In the genomic region with DNA sequence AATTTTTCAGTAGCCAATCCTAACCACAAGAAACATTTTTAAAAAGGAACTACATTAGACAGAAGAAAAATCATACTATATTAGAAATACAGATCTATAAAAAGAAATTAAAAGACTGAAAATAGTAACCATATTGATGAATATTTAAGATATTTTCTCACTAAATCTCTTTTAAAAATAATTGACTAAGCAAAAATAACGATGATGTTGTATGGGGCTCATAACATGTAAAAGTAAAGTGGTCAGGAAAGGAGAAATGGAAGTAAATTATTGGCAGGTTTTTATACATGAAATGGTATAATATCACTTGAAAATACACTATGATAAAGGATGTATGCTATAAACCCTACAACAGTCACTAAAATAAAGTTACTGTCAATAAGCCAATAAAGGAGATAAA, we compare ENCODE assay signal across 18 cellular contexts. TPM values are rescaled to one million over a fixed set of nuclear protein-coding genes. Genes with fewer than 3 reads are reported as not detected.
DNase-seq lines count a peak whose midpoint lies in the region; ATAC-seq, FAIRE-seq and TF ChIP-seq lines count a peak whose summit lies in the region.
"Had no signal": no experiment of that assay in that cellular context is flagged by ENCODE, and none has a peak within 500 bp of the region (broad histone marks: within the 10 kb centered on the region; RNA-seq: fewer than 3 reads in every experiment).

No MANE protein-coding gene starts in this region.

- intact Hi-C loops in K562 (cut with micrococcal nuclease) = loop anchor here (10.0 kb wide), 1 partner anchor 262 kb away; a partner anchor contains a TSS
- intact Hi-C loops in aorta (cut with DNase I) = loop anchor here (10.0 kb wide), 2 partner anchors 262 to 282 kb away; a partner anchor contains a TSS

- H2AFZ ChIP-seq in K562 (ENCODE audit: low read depth, low read length) = peak overlapping the region; percentile 75

- no peak for TF ChIP-seq POLR2A in K562 (conservative IDR thresholded peaks at IDR 0.05)

- no peaks in the 10 kb centered on the region for H3K27me3 Mint-ChIP-seq in stimulated activated naive B cell treated with anti-CD40 and anti-IgM and Interleukin-4, amounts not matched to agents 10 μg/mL and 1 μg/mL and 100 μg/mL, for 72 hours

- WGBS in K562 (ENCODE audit: insufficient coverage, low coverage, missing lambda C conversion rate) = 33% methylated on average over 1 of the region's 1 CpG
- WGBS in aorta, 2 donors = 96 to 100% methylated on average over 1 of the region's 1 CpG

- H3K9me3 ChIP-seq in K562 (replicated peaks; ENCODE audit: control insufficient read depth, insufficient read depth, low read depth, low read length) = no peaks in the 10 kb centered on the region
- H3K9me3 ChIP-seq in aorta (ENCODE audit: control insufficient read depth, low read length) = no peaks in the 10 kb centered on the region

- TF ChIP-seq RAD21 in K562 (CRISPR knock-in tag; conservative IDR thresholded peaks at IDR 0.05 in 1 of 2, IDR thresholded peaks at IDR 0.05 in 1 of 2) = no peak

- no peak for FAIRE-seq in K562 (lab: Jason Lieb, UNC)
- FAIRE-seq: D721Med, GM19239 had no signal

- H3K4me1 Mint-ChIP-seq in stimulated activated naive B cell treated with anti-CD40 and anti-IgM and Interleukin-4, amounts not matched to agents 10 μg/mL and 1 μg/mL and 100 μg/mL, for 72 hours = peaks cover 7 to 33% of the 10 kb centered on the region in 2 donors

- no peak for TF ChIP-seq EP300 in K562 (IDR thresholded peaks at IDR 0.05; ENCODE audit: low read length)

- CTCF ChIA-PET in K562 (lab: Yijun Ruan, JAX; ENCODE audit: low intra/inter-chr PET ratio) = no interaction called here

- H3K79me2 ChIP-seq in K562 (ENCODE audit: control insufficient read depth, insufficient read depth, low read length) = peaks cover 16% of the 10 kb centered on the region

- peak overlapping the region in 1 of 2 experiments; percentile 49; a peak in 2 of 4 replicates for H3K9ac ChIP-seq in K562 (ENCODE audit: insufficient read depth in 1 of 2, low read depth in 2 of 2, low read length in 2 of 2)

- 0 out of 2 replicates have a peak overlapping the region, but pooled peaks have one; percentile 23 for H3K4me2 ChIP-seq in K562 (ENCODE audit: insufficient read depth, low read length)

- no peak overlapping the region for H3K4me3 Mint-ChIP-seq in stimulated activated naive B cell treated with anti-CD40 and anti-IgM and Interleukin-4, amounts not matched to agents 10 μg/mL and 1 μg/mL and 100 μg/mL, for 72 hours
- H3K4me3 Mint-ChIP-seq: CD14-positive monocyte; CD8-positive, alpha-beta T cell had no signal

- H3K27ac ChIP-seq in HL-60 (replicated peaks) = peak overlapping the region; percentile 9; the same call in 1 of the 2 replicates
- peak overlapping the region; percentile 50; the same call in 2 of the 3 replicates for H3K27ac ChIP-seq in K562 (ENCODE audit: extremely low read depth, low read depth, low read length)
- H3K27ac ChIP-seq in aorta (ENCODE audit: low read depth in 1 of 2, low read length in 2 of 2) = no peak overlapping the region

- H3K9me3 Mint-ChIP-seq in stimulated activated naive B cell treated with anti-CD40 and anti-IgM and Interleukin-4, amounts not matched to agents 10 μg/mL and 1 μg/mL and 100 μg/mL, for 72 hours = no peaks in the 10 kb centered on the region
- H3K9me3 Mint-ChIP-seq: CD14-positive monocyte; CD8-positive, alpha-beta T cell; HFFc6 had no signal

- POLR2A ChIA-PET in K562 (lab: Yijun Ruan, JAX) = no interaction called here

- H3K36me3 Mint-ChIP-seq in stimulated activated naive B cell treated with anti-CD40 and anti-IgM and Interleukin-4, amounts not matched to agents 10 μg/mL and 1 μg/mL and 100 μg/mL, for 72 hours = no peaks in the 10 kb centered on the region
- H3K36me3 Mint-ChIP-seq: CD8-positive, alpha-beta T cell had no signal

- TF ChIP-seq CTCF in HL-60 (IDR thresholded peaks at IDR 0.05; ENCODE audit: insufficient read depth, low read length) = no peak
- no peak for TF ChIP-seq CTCF in K562 (IDR thresholded peaks at IDR 0.05 in 2 of 3, conservative IDR thresholded peaks at IDR 0.05 in 1 of 3; ENCODE audit: insufficient read depth in 2 of 3, low read depth in 1 of 3, low read length in 3 of 3)

- no peaks in the 10 kb centered on the region; a peak in 1 of 5 replicates for H3K4me1 ChIP-seq in K562 (replicated peaks in 1 of 2; ENCODE audit: control insufficient read depth in 2 of 2, insufficient read depth in 2 of 2, low read length in 2 of 2)
- H3K4me1 ChIP-seq in aorta (ENCODE audit: control insufficient read depth in 1 of 2, insufficient read depth in 2 of 2, low read length in 2 of 2) = peaks cover 0 to 2% of the 10 kb centered on the region in 2 donors

- peak overlapping the region; percentile 6 for H3K27ac Mint-ChIP-seq in stimulated activated naive B cell treated with anti-CD40 and anti-IgM and Interleukin-4, amounts not matched to agents 10 μg/mL and 1 μg/mL and 100 μg/mL, for 72 hours
- H3K27ac Mint-ChIP-seq: CD14-positive monocyte; CD8-positive, alpha-beta T cell; HFFc6 had no signal

- DNase-seq in HL-60 (ENCODE audit: low read depth in 1 of 2, low spot score in 1 of 2) = no peak
- DNase-seq in OCI-M1 (lab: John Stamatoyannopoulos, UW) = peak; percentile 9
- no peak for DNase-seq in K562 (ENCODE audit: extremely low read depth in 1 of 4, low spot score in 3 of 4)
- DNase-seq in stimulated activated naive B cell treated with anti-CD40 and anti-IgM and Interleukin-4, amounts not matched to agents 10 μg/mL and 1 μg/mL and 100 μg/mL, for 72 hours = no peak
- DNase-seq in SHP77 (lab: John Stamatoyannopoulos, UW) = no peak
- DNase-seq in aorta = no peak
- DNase-seq: CD8-positive, alpha-beta T cell; COR-L47; DMS153; DMS79 treated with DMSO at 0.1 percent for 48 hours; HCEC 1CT; HFFc6; IMR-90 had no signal

- in situ Hi-C loops in K562 (cut with MboI) = no loop called here

- H4K20me1 ChIP-seq in K562 (replicated peaks; ENCODE audit: control insufficient read depth, insufficient read depth, low read length) = no peaks in the 10 kb centered on the region

- H3K4me3 ChIP-seq in HL-60 (replicated peaks; ENCODE audit: insufficient read depth, low read length) (no peak overlapping the region), K562 (no peak overlapping the region), aorta (ENCODE audit: low read length in 2 of 2) (no peak overlapping the region)

- H3K27me3 ChIP-seq in HL-60 (ENCODE audit: insufficient read depth, poor library complexity, severe bottlenecking) = no peaks in the 10 kb centered on the region
- no peaks in the 10 kb centered on the region for H3K27me3 ChIP-seq in K562 (ENCODE audit: control insufficient read depth in 2 of 2, insufficient read depth in 2 of 2, low read length in 2 of 2)
- no peaks in the 10 kb centered on the region for H3K27me3 ChIP-seq in aorta (ENCODE audit: control insufficient read depth in 1 of 2, insufficient read depth in 2 of 2, low read length in 1 of 2)

- no peaks in the 10 kb centered on the region for H3K9me1 ChIP-seq in K562 (ENCODE audit: control insufficient read depth, insufficient read depth, low read length)

- H3K36me3 ChIP-seq in K562 (ENCODE audit: control insufficient read depth, insufficient read depth, low read length) = no peaks in the 10 kb centered on the region
- no peaks in the 10 kb centered on the region for H3K36me3 ChIP-seq in aorta (ENCODE audit: control insufficient read depth in 1 of 2, insufficient read depth in 2 of 2, low read length in 1 of 2)

- ATAC-seq in K562 (no peak), aorta (ENCODE audit: low FRiP score) (no peak), HG03432 (IDR thresholded peaks at IDR 0.05; ENCODE audit: unreplicated experiment) (no peak), GM19455 (IDR thresholded peaks at IDR 0.05; ENCODE audit: unreplicated experiment) (no peak)
- ATAC-seq in stimulated activated naive B cell treated with anti-CD40 and anti-IgM and Interleukin-4, amounts not matched to agents 10 μg/mL and 1 μg/mL and 100 μg/mL, for 72 hours (replicated peaks) = no peak
- ATAC-seq: CD8-positive, alpha-beta T cell had no signal

- BruUV-seq in K562 (replicated peaks; lab: Mats Ljungman, UMichigan) = no TSS peak

RNA-seq across cellular contexts. Expression of a gene that starts 5.4 kb away (rescaled TPM):
- 42.1 and 65.6 TPM in 2 replicates for total RNA-seq in K562 (2011; cell fraction: chromatin; rRNA removed; ENCODE audit: low replicate concordance)
- 22.7 and 30.9 TPM in 2 replicates for total RNA-seq in K562 (2011; cell fraction: nucleolus; rRNA removed)
- total RNA-seq in K562 (2011; cell fraction: nucleoplasm; rRNA removed) = 32.0 and 35.1 TPM in 2 replicates
- 6.4 and 6.8 TPM in 2 replicates for total RNA-seq in K562 (2014; rRNA removed)
- total RNA-seq in K562 (2014; rRNA removed; fragmentation: Illumina TruSeq; extraction: Trizol) = 5.9 TPM in 2 replicates
- total RNA-seq in K562 (2015; rRNA removed; fragmentation: Illumina TruSeq; extraction: Trizol) = 5.3 and 5.7 TPM in 2 replicates
- 6.2 and 7.4 TPM in 2 replicates for total RNA-seq in K562 (2021)
- polyA plus RNA-seq in K562 (2011; rRNA removed) = 4.6 and 5.5 TPM in 2 replicates
- 2.1 and 2.3 TPM in 2 replicates for polyA plus RNA-seq in K562 (2011; cell fraction: cytosol; rRNA removed)
- polyA plus RNA-seq in K562 (2011; cell fraction: nucleus; rRNA removed) = 9.5 and 11.1 TPM in 2 replicates
- polyA plus RNA-seq in K562 (2012) = 2.4 and 3.3 TPM in 2 replicates
- 2.7 and 3.4 TPM in 2 replicates for polyA plus RNA-seq in K562 (2014; fragmentation: Illumina TruSeq; extraction: Trizol)
- 1 to 10 TPM; 1.4 to 1.5 TPM for polyA plus RNA-seq in K562 (2014; fragmentation: Nextera tagmentation; extraction: Ambion mirVana)
- 1.6 and 3.0 TPM in 2 replicates for polyA plus RNA-seq in K562 (2014; rRNA removed)
- polyA minus RNA-seq in K562 (2011; rRNA and poly(A)+ RNA removed) = 19.7 and 24.2 TPM in 2 replicates
- polyA minus RNA-seq in K562 (2011; cell fraction: cytosol; rRNA and poly(A)+ RNA removed) = 3.4 and 3.5 TPM in 2 replicates
- 29.9 and 50.8 TPM in 2 replicates for polyA minus RNA-seq in K562 (2011; cell fraction: nucleus; rRNA and poly(A)+ RNA removed)
- total RNA-seq in aorta = 10 to 100 TPM; 20.5 to 20.8 TPM
- 10 to 100 TPM in 1 of 2 donors, 1 to 10 TPM in 1; 2.9 to 10.2 TPM for polyA plus RNA-seq in aorta

RNA-seq across cellular contexts. Expression of a gene that starts 5.9 kb away (rescaled TPM):
- total RNA-seq in K562 (2011; cell fraction: chromatin; rRNA removed; ENCODE audit: low replicate concordance) = 56.9 and 127 TPM in 2 replicates
- 54.5 and 66.7 TPM in 2 replicates for total RNA-seq in K562 (2011; cell fraction: nucleolus; rRNA removed)
- 86.7 and 146 TPM in 2 replicates for total RNA-seq in K562 (2011; cell fraction: nucleoplasm; rRNA removed)
- total RNA-seq in K562 (2014; rRNA removed) (191 and 222 TPM in 2 replicates), K562 (2014; rRNA removed; fragmentation: Illumina TruSeq; extraction: Trizol) (362 and 370 TPM in 2 replicates), K562 (2015; rRNA removed; fragmentation: Illumina TruSeq; extraction: Trizol) (267 and 277 TPM in 2 replicates), K562 (2021) (215 and 248 TPM in 2 replicates), aorta (10 to 100 TPM; 84.9 to 94.8 TPM)
- polyA plus RNA-seq in K562 (2011; rRNA removed) (405 and 439 TPM in 2 replicates), K562 (2014; fragmentation: Illumina TruSeq; extraction: Trizol) (244 and 284 TPM in 2 replicates), K562 (2014; fragmentation: Nextera tagmentation; extraction: Ambion mirVana) (1,000 to 10,000 TPM; 1,119 to 1,225 TPM), K562 (2014; rRNA removed) (283 and 284 TPM in 2 replicates), aorta (100 to 1,000 TPM; 102 to 157 TPM)
- 122 and 268 TPM in 2 replicates for polyA plus RNA-seq in K562 (2011; cell fraction: cytosol; rRNA removed)
- polyA plus RNA-seq in K562 (2011; cell fraction: nucleus; rRNA removed) = 59.4 and 132 TPM in 2 replicates
- polyA plus RNA-seq in K562 (2012) = 213 and 266 TPM in 2 replicates
- 240 and 259 TPM in 2 replicates for polyA minus RNA-seq in K562 (2011; rRNA and poly(A)+ RNA removed)
- 89.5 and 90.5 TPM in 2 replicates for polyA minus RNA-seq in K562 (2011; cell fraction: cytosol; rRNA and poly(A)+ RNA removed)
- polyA minus RNA-seq in K562 (2011; cell fraction: nucleus; rRNA and poly(A)+ RNA removed) = 51.8 and 115 TPM in 2 replicates

Comparison
In these comparisons a context has a peak if more than half of its experiments do, and no peak if none do; other contexts are left out.
1. H3K27ac ChIP-seq: peak in HL-60 (single experiment) and K562 (single experiment); none in aorta (0 of 2).